28 cellular contexts compared by ENCODE assay signal in genomic region chr20:38671701-38672292, GRCh38. TPM values are rescaled to one million over a fixed set of nuclear protein-coding genes. Genes with fewer than 3 reads are reported as not detected.
"Had no signal": no experiment of that assay in that cellular context is flagged by ENCODE, and none has a peak within 500 bp of the region (broad histone marks: within the 10 kb centered on the region; RNA-seq: fewer than 3 reads in every experiment).

No MANE protein-coding gene starts in this region.

- H3K9me3 ChIP-seq: esophagus muscularis mucosa, gastroesophageal sphincter, neutrophil, sigmoid colon, testis, tibial nerve had no signal

- H3K36me3 Mint-ChIP-seq: natural killer cell treated with Interleukin-12 subunit alpha and Interleukin-12 subunit beta and Interleukin-15 and Interleukin-18, amount 100 ng/mL, for 72 hours had no signal

- H2AFZ ChIP-seq: hepatocyte had no signal

- H3K4me2 ChIP-seq: hepatocyte had no signal

- H3K27me3 ChIP-seq: testis had no signal

- ATAC-seq: effector memory CD8-positive, alpha-beta T cell; gastroesophageal sphincter; left cardiac atrium; left ventricle myocardium superior; natural killer cell treated with Interleukin-12 subunit alpha and Interleukin-12 subunit beta and Interleukin-15 and Interleukin-18, amount 100 ng/mL, for 72 hours; stimulated activated naive B cell treated with anti-CD40 and anti-IgM and Interleukin-4, amounts not matched to agents 10 μg/mL and 1 μg/mL and 100 μg/mL, for 72 hours; stimulated activated naive CD8-positive, alpha-beta T cell treated with anti-CD3 and anti-CD28 coated beads, Interleukin-15, amount 100 ng/mL, for 72 hours had no signal

- H3K79me2 ChIP-seq: hepatocyte had no signal

- H3K36me3 ChIP-seq: esophagus muscularis mucosa, gastroesophageal sphincter, neutrophil, sigmoid colon, tibial nerve had no signal

- H3K27ac ChIP-seq: epithelial cell of prostate, esophagus muscularis mucosa, gastroesophageal sphincter, hepatocyte, neutrophil, sigmoid colon, skin epidermis, testis, tibial nerve had no signal

- DNase-seq: effector memory CD8-positive, alpha-beta T cell; kidney; left cardiac atrium; left ventricle myocardium superior; mesenchymal stem cell; midbrain; sigmoid colon; stimulated activated CD4-positive, alpha-beta T cell treated with anti-CD3 and anti-CD28 coated beads, Interleukin-2, amount 100 ng/mL, for 24 hours; stimulated activated CD4-positive, alpha-beta T cell treated with anti-CD3 and anti-CD28 coated beads, Interleukin-4, amount 100 ng/mL, for 4 hours; stimulated activated naive B cell treated with anti-CD40 and anti-IgM and Interleukin-4, amounts not matched to agents 10 μg/mL and 1 μg/mL and 100 μg/mL, for 72 hours; stimulated activated naive CD8-positive, alpha-beta T cell treated with anti-CD3 and anti-CD28 coated beads, Interleukin-15, amount 100 ng/mL, for 72 hours; testis had no signal

- H3K4me3 Mint-ChIP-seq: dendritic cell treated with granulocyte-macrophage colony-stimulating factor and Interleukin-4, amounts not matched to agents 40 ng/mL and 50 ng/mL, for 4 days; effector memory CD8-positive, alpha-beta T cell; stimulated activated naive B cell treated with anti-CD40 and anti-IgM and Interleukin-4, amounts not matched to agents 10 μg/mL and 1 μg/mL and 100 μg/mL, for 72 hours; stimulated activated naive CD8-positive, alpha-beta T cell treated with anti-CD3 and anti-CD28 coated beads, Interleukin-15, amount 100 ng/mL, for 72 hours had no signal

- FAIRE-seq: colon, kidney had no signal

- H3K9me3 Mint-ChIP-seq: dendritic cell treated with granulocyte-macrophage colony-stimulating factor and Interleukin-4, amounts not matched to agents 40 ng/mL and 50 ng/mL, for 4 days; effector memory CD8-positive, alpha-beta T cell; natural killer cell treated with Interleukin-12 subunit alpha and Interleukin-12 subunit beta and Interleukin-15 and Interleukin-18, amount 100 ng/mL, for 72 hours; stimulated activated naive CD8-positive, alpha-beta T cell treated with anti-CD3 and anti-CD28 coated beads, Interleukin-15, amount 100 ng/mL, for 72 hours had no signal

- H3K27ac Mint-ChIP-seq: dendritic cell treated with granulocyte-macrophage colony-stimulating factor and Interleukin-4, amounts not matched to agents 40 ng/mL and 50 ng/mL, for 4 days; effector memory CD8-positive, alpha-beta T cell; natural killer cell treated with Interleukin-12 subunit alpha and Interleukin-12 subunit beta and Interleukin-15 and Interleukin-18, amount 100 ng/mL, for 72 hours; stimulated activated naive B cell treated with anti-CD40 and anti-IgM and Interleukin-4, amounts not matched to agents 10 μg/mL and 1 μg/mL and 100 μg/mL, for 72 hours; stimulated activated naive CD8-positive, alpha-beta T cell treated with anti-CD3 and anti-CD28 coated beads, Interleukin-15, amount 100 ng/mL, for 72 hours had no signal

- H3K4me3 ChIP-seq: esophagus muscularis mucosa, gastroesophageal sphincter, hepatocyte, lung, sigmoid colon, skin epidermis, testis, tibial nerve had no signal

RNA-seq across cellular contexts. Expression of gene SLC32A1, which starts 52.5 kb away (rescaled TPM):
- total RNA-seq: esophagus muscularis mucosa; fibroblast of villous mesenchyme; gastroesophageal sphincter; hepatocyte; kidney; left cardiac atrium; left ventricle myocardium superior; lung; natural killer cell treated with Interleukin-12 subunit alpha and Interleukin-12 subunit beta and Interleukin-15 and Interleukin-18, amount 100 ng/mL, for 72 hours; osteoblast; pulmonary artery endothelial cell; sigmoid colon; subcutaneous adipose tissue; tibial nerve; ureter had no signal
- polyA plus RNA-seq: hepatocyte, lung had no signal
